18 cellular contexts compared by ENCODE assay signal in the genomic region with DNA sequence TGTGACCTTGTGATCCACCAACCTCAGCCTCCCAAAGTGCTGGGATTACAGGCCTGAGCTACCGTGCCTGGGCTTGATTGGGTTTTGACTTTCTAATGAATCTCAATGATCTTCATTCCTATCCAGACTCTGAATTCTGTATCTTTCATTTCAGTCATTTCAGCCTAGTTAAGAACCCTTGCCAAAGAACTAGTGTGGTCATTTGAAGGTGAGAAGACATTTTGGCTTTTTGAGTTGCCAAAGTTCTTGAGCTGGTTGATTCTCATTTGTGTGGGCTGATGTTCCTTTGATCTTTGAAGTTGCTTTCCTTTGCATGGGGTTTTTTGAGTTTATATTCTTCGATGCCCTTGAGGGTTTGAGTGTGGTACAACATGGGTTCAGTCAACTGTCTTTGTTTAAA. TPM values are rescaled to one million over a fixed set of nuclear protein-coding genes. Genes with fewer than 3 reads are reported as not detected.
DNase-seq lines count a peak whose midpoint lies in the region; ATAC-seq and TF ChIP-seq lines count a peak whose summit lies in the region.
"Had no signal": no experiment of that assay in that cellular context is flagged by ENCODE, and none has a peak within 500 bp of the region (broad histone marks: within the 10 kb centered on the region; RNA-seq: fewer than 3 reads in every experiment).

No MANE protein-coding gene starts in this region.

- H3K4me3 ChIP-seq in OCI-LY1 (ENCODE audit: low read depth, low read length, poor library complexity, severe bottlenecking): no peak overlapping the region
- H3K4me3 ChIP-seq: A549 had no signal

- no peak overlapping the region for H3K9ac ChIP-seq in OCI-LY1 (ENCODE audit: low read length)

- H3K79me2 ChIP-seq in OCI-LY1 (ENCODE audit: insufficient read depth, low read length): peaks cover 39% of the 10 kb centered on the region

- H3K27ac Mint-ChIP-seq in T-helper 1 cell treated with Interleukin-12 subunit alpha and Interleukin-12 subunit beta and Interleukin-4 antibody, amounts not matched to agents 30 μg/mL and 1 μg/mL, for 36 hours: peak overlapping the region; percentile 33
- peak overlapping the region; percentile 40 for H3K27ac Mint-ChIP-seq in activated naive CD8-positive, alpha-beta T cell treated with anti-CD3 and anti-CD28 coated beads for 36 hours
- no peak overlapping the region for H3K27ac Mint-ChIP-seq in activated naive CD8-positive, alpha-beta T cell treated with anti-CD3 and anti-CD28 coated beads, Interleukin-2, amount 50 U/mL, for 24 hours
- H3K27ac Mint-ChIP-seq: CD8-positive, alpha-beta T cell; H9 had no signal

- H3K27me3 ChIP-seq in OCI-LY1 (ENCODE audit: insufficient read depth, low read length): no peaks in the 10 kb centered on the region

- H3K4me1 ChIP-seq in OCI-LY1 (ENCODE audit: insufficient read depth, low read length, severe bottlenecking): peaks cover 46% of the 10 kb centered on the region

- peaks cover 14% of the 10 kb centered on the region for H3K36me3 ChIP-seq in OCI-LY1 (ENCODE audit: insufficient read depth, low read length)

- no peaks in the 10 kb centered on the region for H3K9me2 ChIP-seq in OCI-LY1 (ENCODE audit: low read depth, low read length)

- peaks cover 10% of the 10 kb centered on the region for H3K9me3 Mint-ChIP-seq in T-helper 1 cell treated with Interleukin-12 subunit alpha and Interleukin-12 subunit beta and Interleukin-4 antibody, amounts not matched to agents 30 μg/mL and 1 μg/mL, for 36 hours
- peaks cover 13% of the 10 kb centered on the region for H3K9me3 Mint-ChIP-seq in activated naive CD8-positive, alpha-beta T cell treated with anti-CD3 and anti-CD28 coated beads for 36 hours
- H3K9me3 Mint-ChIP-seq in activated naive CD8-positive, alpha-beta T cell treated with anti-CD3 and anti-CD28 coated beads, Interleukin-2, amount 50 U/mL, for 24 hours: peaks cover 3% of the 10 kb centered on the region
- H3K9me3 Mint-ChIP-seq: CD8-positive, alpha-beta T cell; H9 had no signal

- ATAC-seq in activated naive CD8-positive, alpha-beta T cell treated with anti-CD3 and anti-CD28 coated beads, Interleukin-2, amount 50 U/mL, for 24 hours: no peak
- ATAC-seq in stimulated activated naive CD8-positive, alpha-beta T cell treated with anti-CD3 and anti-CD28 coated beads, Interleukin-15, Interleukin-2, amounts not matched to agents 100 U/mL and 50 U/mL, for 24 hours: peak; percentile 23
- ATAC-seq: A549, HepG2 had no signal

- peak overlapping the region; percentile 11 for H3K27ac ChIP-seq in OCI-LY1 (ENCODE audit: low read depth, low read length, poor library complexity, severe bottlenecking)
- H3K27ac ChIP-seq: 22Rv1 had no signal

- DNase-seq in T-helper 1 cell: no peak
- no peak for DNase-seq in activated naive CD8-positive, alpha-beta T cell treated with anti-CD3 and anti-CD28 coated beads for 36 hours
- DNase-seq in activated naive CD8-positive, alpha-beta T cell treated with anti-CD3 and anti-CD28 coated beads, Interleukin-2, amount 50 U/mL, for 24 hours: no peak
- DNase-seq in stimulated activated naive CD8-positive, alpha-beta T cell treated with anti-CD3 and anti-CD28 coated beads, Interleukin-15, Interleukin-2, amounts not matched to agents 100 U/mL and 50 U/mL, for 24 hours: no peak
- DNase-seq in NCI-H69 (lab: John Stamatoyannopoulos, UW): no peak
- no peak for DNase-seq in NCI-H1417 (lab: John Stamatoyannopoulos, UW)
- DNase-seq: AML-193, Calu3, DMS79 treated with DMSO at 0.1 percent for 48 hours, GF-D8, GOT3, H9 had no signal

- peaks cover 3% of the 10 kb centered on the region; the same call in 1 of the 2 replicates for H3K9me3 ChIP-seq in OCI-LY1 (ENCODE audit: low read length)

- TF ChIP-seq CTCF in OCI-LY1 (IDR thresholded peaks at IDR 0.05; ENCODE audit: low read length): no peak

- H3K4me3 Mint-ChIP-seq in T-helper 1 cell treated with Interleukin-12 subunit alpha and Interleukin-12 subunit beta and Interleukin-4 antibody, amounts not matched to agents 30 μg/mL and 1 μg/mL, for 36 hours: no peak overlapping the region
- H3K4me3 Mint-ChIP-seq in activated naive CD8-positive, alpha-beta T cell treated with anti-CD3 and anti-CD28 coated beads for 36 hours: no peak overlapping the region
- H3K4me3 Mint-ChIP-seq in activated naive CD8-positive, alpha-beta T cell treated with anti-CD3 and anti-CD28 coated beads, Interleukin-2, amount 50 U/mL, for 24 hours: no peak overlapping the region
- H3K4me3 Mint-ChIP-seq: CD8-positive, alpha-beta T cell; H9 had no signal

- peaks cover 2% of the 10 kb centered on the region for H3K4me1 Mint-ChIP-seq in T-helper 1 cell treated with Interleukin-12 subunit alpha and Interleukin-12 subunit beta and Interleukin-4 antibody, amounts not matched to agents 30 μg/mL and 1 μg/mL, for 36 hours (ENCODE audit: low read depth)
- H3K4me1 Mint-ChIP-seq in activated naive CD8-positive, alpha-beta T cell treated with anti-CD3 and anti-CD28 coated beads for 36 hours: peaks cover 18% of the 10 kb centered on the region
- H3K4me1 Mint-ChIP-seq in activated naive CD8-positive, alpha-beta T cell treated with anti-CD3 and anti-CD28 coated beads, Interleukin-2, amount 50 U/mL, for 24 hours: peaks cover 15% of the 10 kb centered on the region

- H4K20me1 ChIP-seq in OCI-LY1 (ENCODE audit: insufficient read depth, low read length): no peaks in the 10 kb centered on the region

- no peaks in the 10 kb centered on the region for H3K36me3 Mint-ChIP-seq in T-helper 1 cell treated with Interleukin-12 subunit alpha and Interleukin-12 subunit beta and Interleukin-4 antibody, amounts not matched to agents 30 μg/mL and 1 μg/mL, for 36 hours (ENCODE audit: low read depth)
- peaks cover 11% of the 10 kb centered on the region for H3K36me3 Mint-ChIP-seq in activated naive CD8-positive, alpha-beta T cell treated with anti-CD3 and anti-CD28 coated beads for 36 hours
- H3K36me3 Mint-ChIP-seq in activated naive CD8-positive, alpha-beta T cell treated with anti-CD3 and anti-CD28 coated beads, Interleukin-2, amount 50 U/mL, for 24 hours (ENCODE audit: low read depth): peaks cover 7% of the 10 kb centered on the region
- H3K36me3 Mint-ChIP-seq: CD8-positive, alpha-beta T cell had no signal

- no peaks in the 10 kb centered on the region for H3F3A ChIP-seq in OCI-LY1 (ENCODE audit: insufficient read depth, low read length)

- no peak overlapping the region for H2AFZ ChIP-seq in OCI-LY1 (ENCODE audit: low read length)

- H3K27me3 Mint-ChIP-seq in T-helper 1 cell treated with Interleukin-12 subunit alpha and Interleukin-12 subunit beta and Interleukin-4 antibody, amounts not matched to agents 30 μg/mL and 1 μg/mL, for 36 hours (ENCODE audit: low read depth): peaks cover 45% of the 10 kb centered on the region
- H3K27me3 Mint-ChIP-seq in activated naive CD8-positive, alpha-beta T cell treated with anti-CD3 and anti-CD28 coated beads for 36 hours: peaks cover 5% of the 10 kb centered on the region
- H3K27me3 Mint-ChIP-seq in activated naive CD8-positive, alpha-beta T cell treated with anti-CD3 and anti-CD28 coated beads, Interleukin-2, amount 50 U/mL, for 24 hours: peaks cover 20% of the 10 kb centered on the region

- no peak overlapping the region for H3K4me2 ChIP-seq in OCI-LY1 (ENCODE audit: low read length)
- H3K4me2 ChIP-seq: A549 had no signal

RNA-seq across cellular contexts. Expression of a gene that starts 30.6 kb away (rescaled TPM):
- total RNA-seq in activated naive CD8-positive, alpha-beta T cell treated with anti-CD3 and anti-CD28 coated beads for 36 hours: not detected
- total RNA-seq: Calu3; CD8-positive, alpha-beta T cell; H9; HepG2 had no signal
